ENCODE assay signal across 8 cellular contexts in genomic region chr3:182979103-182979697, GRCh38. TPM values are rescaled to one million over a fixed set of nuclear protein-coding genes. Genes with fewer than 3 reads are reported as not detected.
DNase-seq lines count a peak whose midpoint lies in the region; ATAC-seq, FAIRE-seq and TF ChIP-seq lines count a peak whose summit lies in the region.

No MANE protein-coding gene starts in this region.

- H3K27ac Mint-ChIP-seq in HFFc6 = peak overlapping the region; percentile 76
- peak overlapping the region; percentile 82 for H3K27ac Mint-ChIP-seq in activated T-helper 2 cell treated with anti-CD3 and anti-CD28 coated beads, Interferon-gamma antibody, Interleukin-2, Interleukin-4, amounts not matched to agents 10 μg/mL and 5 μg/mL and 100 μg/mL, durations not matched to agents 14 hours and 24 hours and 36 hours

- H3K27ac ChIP-seq in kidney (ENCODE audit: low read depth in 2 of 2, low read length in 2 of 2) (no peak overlapping the region), suprapubic skin (peak overlapping the region; percentile 94)

- H3K4me3 ChIP-seq in BE2C (ENCODE audit: low read depth, low read length) (peak overlapping the region; percentile 95), kidney (ENCODE audit: low read length in 2 of 2) (peak overlapping the region; percentile 67 to 89), suprapubic skin (peak overlapping the region; percentile 99)

- WGBS in suprapubic skin = 2% methylated on average over 10 of the region's 10 CpGs

- no peaks in the 10 kb centered on the region; the same call in 1 of the 2 replicates for H3K4me1 ChIP-seq in BE2C
- H3K4me1 ChIP-seq in kidney (ENCODE audit: control insufficient read depth in 1 of 2, insufficient read depth in 1 of 2, low read depth in 1 of 2, low read length in 2 of 2) = peaks cover 4 to 14% of the 10 kb centered on the region in 2 donors
- peaks cover 20% of the 10 kb centered on the region for H3K4me1 ChIP-seq in suprapubic skin

- intact Hi-C loops in activated T-helper 2 cell treated with anti-CD3 and anti-CD28 coated beads, Interferon-gamma antibody, Interleukin-2, Interleukin-4, amounts not matched to agents 10 μg/mL and 5 μg/mL and 100 μg/mL, durations not matched to agents 14 hours and 24 hours and 36 hours (cut with micrococcal nuclease) = loop anchor here (5.0 kb wide), 1 partner anchor 187 kb away; the partner anchor contains the start of gene ATP11B
- intact Hi-C loops in kidney (cut with DNase I) = no loop called here

- H3K36me3 Mint-ChIP-seq in HFFc6 (ENCODE audit: low read depth) = no peaks in the 10 kb centered on the region
- peaks cover 5% of the 10 kb centered on the region for H3K36me3 Mint-ChIP-seq in activated T-helper 2 cell treated with anti-CD3 and anti-CD28 coated beads, Interferon-gamma antibody, Interleukin-2, Interleukin-4, amounts not matched to agents 10 μg/mL and 5 μg/mL and 100 μg/mL, durations not matched to agents 14 hours and 24 hours and 36 hours (ENCODE audit: low read depth)

- no peaks in the 10 kb centered on the region for H3K9me3 Mint-ChIP-seq in HFFc6
- no peaks in the 10 kb centered on the region for H3K9me3 Mint-ChIP-seq in activated T-helper 2 cell treated with anti-CD3 and anti-CD28 coated beads, Interferon-gamma antibody, Interleukin-2, Interleukin-4, amounts not matched to agents 10 μg/mL and 5 μg/mL and 100 μg/mL, durations not matched to agents 14 hours and 24 hours and 36 hours

- FAIRE-seq in kidney (lab: Jason Lieb, UNC) = no peak

- no peak for DNase-seq in BE2C
- DNase-seq in HFFc6 = no peak
- no peak for DNase-seq in activated T-helper 2 cell treated with anti-CD3 and anti-CD28 coated beads, Interferon-gamma antibody, Interleukin-2, Interleukin-4, amounts not matched to agents 10 μg/mL and 5 μg/mL and 100 μg/mL, durations not matched to agents 14 hours and 24 hours and 36 hours (ENCODE audit: low spot score)
- no peak for DNase-seq in kidney
- no peak for DNase-seq in suprapubic skin (ENCODE audit: low spot score in 2 of 2)
- DNase-seq in inferior parietal cortex (ENCODE audit: extremely low spot score) = no peak

- H3K9me3 ChIP-seq in BE2C = no peaks in the 10 kb centered on the region
- no peaks in the 10 kb centered on the region for H3K9me3 ChIP-seq in kidney (ENCODE audit: control insufficient read depth in 1 of 2, low read length in 2 of 2)
- H3K9me3 ChIP-seq in suprapubic skin = no peaks in the 10 kb centered on the region

- H3K36me3 ChIP-seq in BE2C = no peaks in the 10 kb centered on the region; the same call in 1 of the 2 replicates
- H3K36me3 ChIP-seq in kidney (ENCODE audit: control insufficient read depth in 1 of 2, insufficient read depth in 2 of 2, low read length in 2 of 2) = no peaks in the 10 kb centered on the region
- H3K36me3 ChIP-seq in suprapubic skin = no peaks in the 10 kb centered on the region

- H3K4me3 Mint-ChIP-seq in HFFc6 = peak overlapping the region; percentile 98
- H3K4me3 Mint-ChIP-seq in activated T-helper 2 cell treated with anti-CD3 and anti-CD28 coated beads, Interferon-gamma antibody, Interleukin-2, Interleukin-4, amounts not matched to agents 10 μg/mL and 5 μg/mL and 100 μg/mL, durations not matched to agents 14 hours and 24 hours and 36 hours (ENCODE audit: low read depth) = peak overlapping the region; percentile 95

- no peak for TF ChIP-seq POLR2A in suprapubic skin (IDR thresholded peaks at IDR 0.05)

- H3K9ac ChIP-seq in kidney (ENCODE audit: low read length in 2 of 2) = peak overlapping the region; percentile 33 to 59

- ATAC-seq in HG02763 (IDR thresholded peaks at IDR 0.05; ENCODE audit: unreplicated experiment) (no peak), HG03571 (IDR thresholded peaks at IDR 0.05; ENCODE audit: unreplicated experiment) (no peak)

- peaks cover 20% of the 10 kb centered on the region for H3K4me1 Mint-ChIP-seq in HFFc6 (ENCODE audit: low read depth)
- peaks cover 31% of the 10 kb centered on the region for H3K4me1 Mint-ChIP-seq in activated T-helper 2 cell treated with anti-CD3 and anti-CD28 coated beads, Interferon-gamma antibody, Interleukin-2, Interleukin-4, amounts not matched to agents 10 μg/mL and 5 μg/mL and 100 μg/mL, durations not matched to agents 14 hours and 24 hours and 36 hours (ENCODE audit: low read depth)

- no peak for TF ChIP-seq CTCF in BE2C (IDR thresholded peaks at IDR 0.05; ENCODE audit: low read depth, low read length)
- no peak for TF ChIP-seq CTCF in HFFc6 (IDR thresholded peaks at IDR 0.05)
- no peak for TF ChIP-seq CTCF in kidney (IDR thresholded peaks at IDR 0.05; ENCODE audit: borderline replicate concordance, extremely low read depth, insufficient read depth)
- no peak for TF ChIP-seq CTCF in suprapubic skin (IDR thresholded peaks at IDR 0.05)

- no peaks in the 10 kb centered on the region for H3K27me3 Mint-ChIP-seq in HFFc6 (ENCODE audit: insufficient read depth)
- no peaks in the 10 kb centered on the region for H3K27me3 Mint-ChIP-seq in activated T-helper 2 cell treated with anti-CD3 and anti-CD28 coated beads, Interferon-gamma antibody, Interleukin-2, Interleukin-4, amounts not matched to agents 10 μg/mL and 5 μg/mL and 100 μg/mL, durations not matched to agents 14 hours and 24 hours and 36 hours (ENCODE audit: low read depth)

- H3K27me3 ChIP-seq in BE2C (no peaks in the 10 kb centered on the region), suprapubic skin (no peaks in the 10 kb centered on the region)

- TF ChIP-seq EP300 in suprapubic skin (IDR thresholded peaks at IDR 0.05) = no peak

RNA-seq across cellular contexts. Expression of gene DCUN1D1, which starts 1.1 kb away (rescaled TPM):
- 9.4 TPM for polyA plus RNA-seq in BE2C (2012; ENCODE audit: insufficient read depth, insufficient read length, low read depth)
- total RNA-seq in HFFc6 (2021; fragmentation: NEBNext Ultra II Directional; extraction: Animal tissue kit (Norgen Biotek cat#: 25700)) = 10 to 100 TPM; 46.1 to 56.9 (median 52.2) TPM
- 59.8 and 64.8 TPM in 2 replicates for total RNA-seq in activated T-helper 2 cell treated with anti-CD3 and anti-CD28 coated beads, Interferon-gamma antibody, Interleukin-2, Interleukin-4, amounts not matched to agents 10 μg/mL and 5 μg/mL and 100 μg/mL, durations not matched to agents 14 hours and 24 hours and 36 hours
- total RNA-seq in kidney (47.9 TPM), suprapubic skin (10 to 100 TPM; 17.5 to 29.7 (median 23.0) TPM)
- 14.2 TPM for polyA plus RNA-seq in kidney (ENCODE audit: insufficient read depth, low read depth, low replicate concordance)
